ENCODE assay signal across 5 cellular contexts in the genomic region with DNA sequence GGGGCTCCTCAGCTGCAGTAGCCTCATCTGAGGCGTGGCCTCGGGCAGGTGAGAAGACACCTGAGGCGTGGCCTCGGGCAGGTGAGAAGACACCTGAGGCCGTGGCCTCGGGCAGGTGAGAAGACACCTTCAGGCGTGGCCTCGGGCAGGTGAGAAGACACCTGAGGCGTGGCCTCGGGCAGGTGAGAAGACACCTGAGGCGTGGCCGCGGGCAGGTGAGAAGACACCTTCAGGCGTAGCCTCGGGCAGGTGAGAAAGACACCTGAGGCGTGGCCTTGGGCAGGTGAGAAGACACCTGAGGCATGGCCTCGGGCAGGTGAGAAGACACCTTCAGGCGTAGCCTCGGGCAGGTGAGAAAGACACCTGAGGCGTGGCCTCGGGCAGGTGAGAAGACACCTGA. TPM values are rescaled to one million over a fixed set of nuclear protein-coding genes. Genes with fewer than 3 reads are reported as not detected.
"Had no signal": no experiment of that assay in that cellular context is flagged by ENCODE, and none has a peak within 500 bp of the region (broad histone marks: within the 10 kb centered on the region; RNA-seq: fewer than 3 reads in every experiment).

No MANE protein-coding gene starts in this region.

RNA-seq across cellular contexts. Expression of a gene that starts 4.0 kb away (rescaled TPM):
- total RNA-seq: HepG2, HT-29, HT1080, IMR-90 had no signal
- polyA plus RNA-seq: HepG2, IgD-negative memory B cell, IMR-90 had no signal
